In genomic region chr1:6185635-6186382, GRCh38 we compare ENCODE assay signal across 9 cellular contexts. TPM values are rescaled to one million over a fixed set of nuclear protein-coding genes. Genes with fewer than 3 reads are reported as not detected.
A peak's percentile ranks its signal among the peaks of the same experiment; 100 is the strongest.
DNase-seq lines count a peak whose midpoint lies in the region; ATAC-seq and TF ChIP-seq lines count a peak whose summit lies in the region.
"Had no signal": no experiment of that assay in that cellular context is flagged by ENCODE, and none has a peak within 500 bp of the region (broad histone marks: within the 10 kb centered on the region; RNA-seq: fewer than 3 reads in every experiment).

No MANE protein-coding gene starts in this region.

- H3K27ac ChIP-seq in RWPE2 (ENCODE audit: poor library complexity, severe bottlenecking), result peak overlapping the region; percentile 8
- H3K27ac ChIP-seq: HL-60 had no signal

- ATAC-seq in RWPE2 (ENCODE audit: low read depth) (no peak), HG02798 (IDR thresholded peaks at IDR 0.05; ENCODE audit: poor library complexity, unreplicated experiment) (no peak), GM19463 (IDR thresholded peaks at IDR 0.05; ENCODE audit: unreplicated experiment) (no peak)

- H3K36me3 ChIP-seq in RWPE2 (ENCODE audit: low read depth), result peaks cover 49% of the 10 kb centered on the region

- peaks cover 7% of the 10 kb centered on the region for H3K27me3 ChIP-seq in RWPE2 (ENCODE audit: insufficient read depth, poor library complexity, severe bottlenecking)

- intact Hi-C loops in posterior vena cava (cut with DNase I), result no loop called here

- H3K4me3 ChIP-seq in GM12865 (ENCODE audit: low read depth, low read length) (no peak overlapping the region), RWPE2 (ENCODE audit: severe bottlenecking) (no peak overlapping the region), fibroblast of villous mesenchyme (ENCODE audit: low read depth, low read length) (no peak overlapping the region)

- no peaks in the 10 kb centered on the region for H3K9me3 ChIP-seq in RWPE2 (ENCODE audit: severe bottlenecking)

- TF ChIP-seq CTCF in GM12865 (IDR thresholded peaks at IDR 0.05; ENCODE audit: insufficient read depth, low read depth, low read length, missing control alignments), result peak; percentile 36
- TF ChIP-seq CTCF in RWPE2 (IDR thresholded peaks at IDR 0.05; ENCODE audit: poor library complexity, severe bottlenecking), result peak; percentile 59
- TF ChIP-seq CTCF in fibroblast of villous mesenchyme (IDR thresholded peaks at IDR 0.05; ENCODE audit: insufficient read depth, low read depth, low read length), result peak; percentile 63

- no peaks in the 10 kb centered on the region for H3K4me1 ChIP-seq in RWPE2 (ENCODE audit: insufficient read depth, poor library complexity, severe bottlenecking)

- peak; percentile 18 for DNase-seq in AG08396 (ENCODE audit: low spot score)
- DNase-seq in GM12865 (ENCODE audit: low read depth), result peak; percentile 40
- no peak for DNase-seq in RWPE2 (ENCODE audit: low spot score)
- DNase-seq in fibroblast of villous mesenchyme (ENCODE audit: low read depth), result peak; percentile 44
- no peak for DNase-seq in posterior vena cava (ENCODE audit: low spot score)
- no peak for DNase-seq in C1 segment of cervical spinal cord (lab: John Stamatoyannopoulos, UW)

RNA-seq across cellular contexts. Expression of gene CHD5, which starts 5.7 kb away (rescaled TPM):
- total RNA-seq in fibroblast of villous mesenchyme (under 0.01 TPM in 2 replicates), posterior vena cava (1 to 10 TPM; 1.4 to 2.4 TPM)

RNA-seq across cellular contexts. Expression of gene RPL22, which starts 13.6 kb away (rescaled TPM):
- 80.5 and 97.6 TPM in 2 replicates for total RNA-seq in fibroblast of villous mesenchyme
- total RNA-seq in posterior vena cava, result 100 to 1,000 TPM; 275 to 296 TPM

RNA-seq across cellular contexts. Expression of gene RNF207, which starts 20.1 kb away (rescaled TPM):
- 27.7 and 110 TPM in 2 replicates for total RNA-seq in fibroblast of villous mesenchyme
- total RNA-seq in posterior vena cava, result 1 to 10 TPM; 8.6 to 8.7 TPM

RNA-seq across cellular contexts. Expression of gene ICMT, which starts 50.0 kb away (rescaled TPM):
- 64.1 and 99.7 TPM in 2 replicates for total RNA-seq in fibroblast of villous mesenchyme
- 10 to 100 TPM; 49.6 to 61.1 TPM for total RNA-seq in posterior vena cava

RNA-seq across cellular contexts. Expression of gene HES3, which starts 58.2 kb away (rescaled TPM):
- total RNA-seq in fibroblast of villous mesenchyme (not detected in 2 replicates), posterior vena cava (not detected)

Comparison
In these comparisons a context has a peak if more than half of its experiments do, and no peak if none do; other contexts are left out.
1. DNase-seq: peak in AG08396 (single experiment), GM12865 (single experiment) and fibroblast of villous mesenchyme (single experiment); none in RWPE2 (single experiment), posterior vena cava (single experiment) and C1 segment of cervical spinal cord (0 of 14).
2. Peak in every context shown above with its lines, with median percentiles within 50 percentile points of each other: CTCF ChIP-seq.